ENCODE assay signal across 8 cellular contexts in genomic region chr22:37661160-37661924, GRCh38. TPM values are rescaled to one million over a fixed set of nuclear protein-coding genes. Genes with fewer than 3 reads are reported as not detected.
DNase-seq lines count a peak whose midpoint lies in the region; ATAC-seq and TF ChIP-seq lines count a peak whose summit lies in the region.

No MANE protein-coding gene starts in this region.

- ATAC-seq in memory B cell (ENCODE audit: low read depth) = peak; percentile 16
- ATAC-seq in HG03342 (IDR thresholded peaks at IDR 0.05; ENCODE audit: unreplicated experiment) = no peak

- intact Hi-C loops in OCI-LY7 (cut with micrococcal nuclease; ENCODE audit: unreplicated experiment) (loop anchor here (1.0 kb wide), 1 partner anchor 20 kb away; no protein-coding TSS in a partner anchor), uterus (cut with DNase I; ENCODE audit: low total_unique reads) (no loop called here)

- no peaks in the 10 kb centered on the region for H3K9me2 ChIP-seq in OCI-LY7 (ENCODE audit: insufficient read depth, low read length)

- H3K36me3 ChIP-seq in OCI-LY7 (ENCODE audit: insufficient read depth, low read length) (peaks cover 55% of the 10 kb centered on the region), uterus (no peaks in the 10 kb centered on the region)

- POLR2A ChIA-PET in AG04449 (lab: Yijun Ruan, JAX) (interaction anchor here (1.2 to 2.5 kb wide), 4 partner anchors 14 to 144 kb away, joined by 3 to 50 read pairs (median 20); partner anchors contain the start of gene LGALS1), OCI-LY7 (lab: Charles Lee) (interaction anchor here (0.7 to 1.1 kb wide), 2 partner anchors 11 to 26 kb away, joined by 3 read pairs; no protein-coding TSS in a partner anchor)

- peaks cover 32% of the 10 kb centered on the region for H3K4me1 ChIP-seq in OCI-LY7 (ENCODE audit: insufficient read depth, low read length, poor library complexity, severe bottlenecking)
- H3K4me1 ChIP-seq in uterus = peaks cover 0 to 11% of the 10 kb centered on the region in 2 donors

- TSS peak; percentile 61 for BruUV-seq in OCI-LY7 (replicated peaks; lab: Mats Ljungman, UMichigan)

- peak overlapping the region; percentile 95 for H3K4me2 ChIP-seq in OCI-LY7 (ENCODE audit: low read length)

- H4K20me1 ChIP-seq in OCI-LY7 (ENCODE audit: insufficient read depth, low read length) = peaks cover 20% of the 10 kb centered on the region

- no peaks in the 10 kb centered on the region for H3K27me3 Mint-ChIP-seq in memory B cell

- H3K9me3 Mint-ChIP-seq in memory B cell = no peaks in the 10 kb centered on the region

- H3K27me3 ChIP-seq in uterus = no peaks in the 10 kb centered on the region

- no peak for DNase-seq in AG04449 (ENCODE audit: low read depth, low spot score)
- DNase-seq in OCI-LY7 (ENCODE audit: low spot score) = peak; percentile 57
- DNase-seq in choroid plexus epithelial cell (ENCODE audit: low read depth) = peak; percentile 84
- DNase-seq in memory B cell (ENCODE audit: low spot score in 2 of 2) = no peak
- peak in 1 of 2 donors; percentile 57 for DNase-seq in uterus
- DNase-seq in putamen (ENCODE audit: low spot score) = no peak

- peak overlapping the region; percentile 49 for H3K27ac ChIP-seq in OCI-LY7 (ENCODE audit: low read depth, low read length, poor library complexity, severe bottlenecking)
- H3K27ac ChIP-seq in uterus = peak overlapping the region; percentile 61 to 81

- TF ChIP-seq CTCF in AG04449 (IDR thresholded peaks at IDR 0.05; ENCODE audit: insufficient read depth, low read length, missing control alignments) (peak; percentile 70), GM12874 (IDR thresholded peaks at IDR 0.05; ENCODE audit: insufficient read depth, low read depth, low read length) (peak; percentile 42; the same call in 1 of the 2 replicates), OCI-LY7 (conservative IDR thresholded peaks at IDR 0.05; ENCODE audit: low read length) (peak; percentile 71), choroid plexus epithelial cell (conservative IDR thresholded peaks at IDR 0.05; ENCODE audit: low read depth, low read length) (peak; percentile 80), uterus (IDR thresholded peaks at IDR 0.05) (peak; percentile 41 to 60 (median 51))

- peak overlapping the region; percentile 86 for H3K4me3 Mint-ChIP-seq in memory B cell

- peak overlapping the region; percentile 94 for H3K27ac Mint-ChIP-seq in memory B cell

- H3K79me2 ChIP-seq in OCI-LY7 (ENCODE audit: insufficient read depth, low read depth, low read length) = peaks cover 61% of the 10 kb centered on the region

- H3K36me3 Mint-ChIP-seq in memory B cell = peaks cover 4% of the 10 kb centered on the region

- TF ChIP-seq POLR2A in uterus (IDR thresholded peaks at IDR 0.05) = peak; percentile 2 to 12

- H3K4me1 Mint-ChIP-seq in memory B cell = peaks cover 40% of the 10 kb centered on the region

- no peak overlapping the region for H2AFZ ChIP-seq in OCI-LY7 (ENCODE audit: low read length)

- H3K9me3 ChIP-seq in OCI-LY7 (ENCODE audit: low read length) (no peaks in the 10 kb centered on the region), uterus (no peaks in the 10 kb centered on the region)

- H3K4me3 ChIP-seq in AG04449 (ENCODE audit: low read depth, low read length) (peak overlapping the region; percentile 27), OCI-LY7 (ENCODE audit: low read depth, low read length, poor library complexity, severe bottlenecking) (peak overlapping the region; percentile 90), choroid plexus epithelial cell (ENCODE audit: low read depth, low read length) (no peak overlapping the region), uterus (no peak overlapping the region)

- CTCF ChIA-PET in AG04449 (lab: Yijun Ruan, JAX) (interaction anchor here (0.8 to 26.0 kb wide), 20 partner anchors 8 to 202 kb away, joined by 3 to 430 read pairs (median 5); partner anchors contain the start of genes GALR3, LGALS1, NOL12 and SH3BP1), OCI-LY7 (lab: Charles Lee; ENCODE audit: unreplicated experiment) (interaction anchor here (0.5 to 1.1 kb wide), 3 partner anchors 10 to 24 kb away, joined by 3 to 4 read pairs (median 3); no protein-coding TSS in a partner anchor)

RNA-seq across cellular contexts. Expression of gene PDXP, which starts 2.8 kb away (rescaled TPM):
- 50.0 and 61.2 TPM in 2 replicates for total RNA-seq in OCI-LY7 (2014; rRNA removed; shearing (Covaris generic))
- total RNA-seq in OCI-LY7 (2022) (54.0 and 55.8 TPM in 2 replicates), uterus (10 to 100 TPM in 1 of 4 donors, 1 to 10 TPM in 2, under 1 TPM in 1; 0.88 to 10.7 (median 3.7) TPM)

RNA-seq across cellular contexts. Expression of gene LGALS1, which starts 14.1 kb away (rescaled TPM):
- total RNA-seq in OCI-LY7 (2014; rRNA removed; shearing (Covaris generic)) = 85.8 and 93.1 TPM in 2 replicates
- total RNA-seq in OCI-LY7 (2022) (57.2 and 57.3 TPM in 2 replicates), uterus (1,000 to 10,000 TPM; 1,421 to 3,100 (median 2,146) TPM)

RNA-seq across cellular contexts. Expression of gene SH3BP1, which starts 21.9 kb away (rescaled TPM):
- 15.3 and 18.3 TPM in 2 replicates for total RNA-seq in OCI-LY7 (2014; rRNA removed; shearing (Covaris generic))
- 44.4 and 48.4 TPM in 2 replicates for total RNA-seq in OCI-LY7 (2022)
- 10 to 100 TPM in 3 of 4 donors, 1 to 10 TPM in 1; 7.4 to 26.2 (median 14.2) TPM for total RNA-seq in uterus

RNA-seq across cellular contexts. Expression of gene NOL12, which starts 24.8 kb away (rescaled TPM):
- 64.6 and 79.0 TPM in 2 replicates for total RNA-seq in OCI-LY7 (2014; rRNA removed; shearing (Covaris generic))
- total RNA-seq in OCI-LY7 (2022) (58.6 and 62.3 TPM in 2 replicates), uterus (10 to 100 TPM; 11.8 to 74.3 (median 20.9) TPM)

RNA-seq across cellular contexts. Expression of gene TRIOBP, which starts 35.5 kb away (rescaled TPM):
- 24.4 and 31.6 TPM in 2 replicates for total RNA-seq in OCI-LY7 (2014; rRNA removed; shearing (Covaris generic))
- total RNA-seq in OCI-LY7 (2022) = 30.6 and 31.1 TPM in 2 replicates
- 100 to 1,000 TPM in 3 of 4 donors, 10 to 100 TPM in 1; 56.2 to 177 (median 127) TPM for total RNA-seq in uterus

Comparison
In these comparisons a context has a peak if more than half of its experiments do, and no peak if none do; other contexts are left out.
1. DNase-seq: peak in OCI-LY7 (single experiment) and choroid plexus epithelial cell (single experiment); none in AG04449 (single experiment), memory B cell (0 of 2) and putamen (single experiment).
2. H3K4me3 ChIP-seq: peak in AG04449 (single experiment) and OCI-LY7 (single experiment); none in choroid plexus epithelial cell (single experiment) and uterus (0 of 2).
3. RNA of gene PDXP, which starts 2.8 kb away (total RNA-seq): 50.0 to 61.2 TPM in OCI-LY7; 0.88 to 10.7 TPM in uterus; every median in the first group is over 4 times any median in the second.
4. RNA of gene LGALS1, which starts 14.1 kb away (total RNA-seq): 1,421 to 3,100 TPM in uterus; 57.2 to 93.1 TPM in OCI-LY7; every median in the first group is over 10 times any median in the second.
5. Peak in every context shown above with its lines, with median percentiles within 50 percentile points of each other: CTCF ChIP-seq.